ENCODE assay signal across 24 cellular contexts in genomic region chr10:47323636-47324299, GRCh38. TPM values are rescaled to one million over a fixed set of nuclear protein-coding genes. Genes with fewer than 3 reads are reported as not detected.
"Had no signal": no experiment of that assay in that cellular context is flagged by ENCODE, and none has a peak within 500 bp of the region (broad histone marks: within the 10 kb centered on the region; RNA-seq: fewer than 3 reads in every experiment).

No MANE protein-coding gene starts in this region.

- H3K27me3 ChIP-seq: gastrocnemius medialis, ovary, right lobe of liver had no signal

- H3K27ac ChIP-seq: coronary artery, gastrocnemius medialis, ovary, right lobe of liver had no signal

- H3K4me3 ChIP-seq: coronary artery, gastrocnemius medialis, ovary had no signal

- H3K36me3 Mint-ChIP-seq: activated naive CD4-positive, alpha-beta T cell treated with anti-CD3 and anti-CD28 coated beads, Interleukin-2, amount 10 ng/mL, durations not matched to agents 7 days and 5 days; brain; naive thymus-derived CD4-positive, alpha-beta T cell; T-cell had no signal

- H3K4me1 Mint-ChIP-seq: activated naive CD4-positive, alpha-beta T cell treated with anti-CD3 and anti-CD28 coated beads, Interleukin-2, amount 10 ng/mL, durations not matched to agents 7 days and 5 days; activated naive CD8-positive, alpha-beta T cell treated with anti-CD3 and anti-CD28 coated beads, Interleukin-2, amount 50 U/mL, for 24 hours; activated T-helper 17 cell treated with anti-CD3 and anti-CD28 coated beads, Interleukin-2, amount 50 U/mL, for 72 hours; central memory CD8-positive, alpha-beta T cell; naive thymus-derived CD4-positive, alpha-beta T cell; stimulated activated naive CD8-positive, alpha-beta T cell treated with anti-CD3 and anti-CD28 coated beads, Interleukin-15, amount 100 ng/mL, for 72 hours; T-cell had no signal

- H3K36me3 ChIP-seq: gastrocnemius medialis, ovary, right lobe of liver had no signal

- ATAC-seq: activated naive CD8-positive, alpha-beta T cell treated with anti-CD3 and anti-CD28 coated beads, Interleukin-2, amount 50 U/mL, for 24 hours; activated T-helper 17 cell treated with anti-CD3 and anti-CD28 coated beads, Interleukin-2, amount 50 U/mL, for 72 hours; gastrocnemius medialis; naive thymus-derived CD4-positive, alpha-beta T cell; right lobe of liver; SK-N-SH treated with all-trans-retinoic acid at 6 μM for 48 hours; stimulated activated naive CD8-positive, alpha-beta T cell treated with anti-CD3 and anti-CD28 coated beads, Interleukin-15, amount 100 ng/mL, for 72 hours; T-cell had no signal

- H3K27ac Mint-ChIP-seq: activated naive CD4-positive, alpha-beta T cell treated with anti-CD3 and anti-CD28 coated beads, Interleukin-2, amount 10 ng/mL, durations not matched to agents 7 days and 5 days; activated naive CD8-positive, alpha-beta T cell treated with anti-CD3 and anti-CD28 coated beads, Interleukin-2, amount 50 U/mL, for 24 hours; activated T-helper 17 cell treated with anti-CD3 and anti-CD28 coated beads, Interleukin-2, amount 50 U/mL, for 72 hours; naive thymus-derived CD4-positive, alpha-beta T cell; stimulated activated naive CD8-positive, alpha-beta T cell treated with anti-CD3 and anti-CD28 coated beads, Interleukin-15, amount 100 ng/mL, for 72 hours; T-cell had no signal

- H3K27me3 Mint-ChIP-seq: activated naive CD8-positive, alpha-beta T cell treated with anti-CD3 and anti-CD28 coated beads, Interleukin-2, amount 50 U/mL, for 24 hours had no signal

- H3K9me3 Mint-ChIP-seq: activated naive CD8-positive, alpha-beta T cell treated with anti-CD3 and anti-CD28 coated beads, Interleukin-2, amount 50 U/mL, for 24 hours; activated T-helper 17 cell treated with anti-CD3 and anti-CD28 coated beads, Interleukin-2, amount 50 U/mL, for 72 hours; central memory CD8-positive, alpha-beta T cell; T-cell had no signal

- H3K4me1 ChIP-seq: gastrocnemius medialis, right lobe of liver had no signal

- H3K4me3 Mint-ChIP-seq: activated naive CD4-positive, alpha-beta T cell treated with anti-CD3 and anti-CD28 coated beads, Interleukin-2, amount 10 ng/mL, durations not matched to agents 7 days and 5 days; activated naive CD8-positive, alpha-beta T cell treated with anti-CD3 and anti-CD28 coated beads, Interleukin-2, amount 50 U/mL, for 24 hours; activated T-helper 17 cell treated with anti-CD3 and anti-CD28 coated beads, Interleukin-2, amount 50 U/mL, for 72 hours; brain; central memory CD8-positive, alpha-beta T cell; naive thymus-derived CD4-positive, alpha-beta T cell; stimulated activated naive CD8-positive, alpha-beta T cell treated with anti-CD3 and anti-CD28 coated beads, Interleukin-15, amount 100 ng/mL, for 72 hours; T-cell had no signal

- DNase-seq: activated CD4-positive, alpha-beta T cell treated with anti-CD3 and anti-CD28 coated beads for 1 hour; activated CD4-positive, alpha-beta T cell treated with anti-CD3 and anti-CD28 coated beads, Interleukin-2, amount 50 U/mL, for 4 hours; activated naive CD4-positive, alpha-beta T cell treated with anti-CD3 and anti-CD28 coated beads, Interleukin-2, amount 10 ng/mL, durations not matched to agents 7 days and 5 days; activated naive CD8-positive, alpha-beta T cell treated with anti-CD3 and anti-CD28 coated beads, Interleukin-2, amount 50 U/mL, for 24 hours; erythroblast; gastrocnemius medialis; mesenchymal stem cell; naive thymus-derived CD4-positive, alpha-beta T cell; ovary; right lobe of liver; small intestine; stimulated activated CD4-positive, alpha-beta T cell treated with anti-CD3 and anti-CD28 coated beads, Interleukin-15, amount 100 ng/mL, for 24 hours; stimulated activated CD4-positive, alpha-beta T cell treated with anti-CD3 and anti-CD28 coated beads, Interleukin-4, amount 100 ng/mL, for 1 hour; stimulated activated naive CD8-positive, alpha-beta T cell treated with anti-CD3 and anti-CD28 coated beads, Interleukin-15, amount 100 ng/mL, for 72 hours; trophoblast cell had no signal

- H3K9me3 ChIP-seq: gastrocnemius medialis, ovary, right lobe of liver had no signal

RNA-seq across cellular contexts. Expression of gene GDF2, which starts 1.5 kb away (rescaled TPM):
- total RNA-seq: activated T-helper 17 cell treated with anti-CD3 and anti-CD28 coated beads, Interleukin-2, amount 50 U/mL, for 72 hours; gastrocnemius medialis; mucosa of gallbladder; naive thymus-derived CD4-positive, alpha-beta T cell; ovary; T-cell; temporal lobe had no signal
- polyA plus RNA-seq: naive thymus-derived CD4-positive, alpha-beta T cell; ovary; small intestine had no signal

RNA-seq across cellular contexts. Expression of gene GDF10, which starts 23.8 kb away (rescaled TPM):
- total RNA-seq: right lobe of liver had no signal

RNA-seq across cellular contexts. Expression of gene RBP3, which starts 24.4 kb away (rescaled TPM):
- total RNA-seq: activated T-helper 17 cell treated with anti-CD3 and anti-CD28 coated beads, Interleukin-2, amount 50 U/mL, for 72 hours; gastrocnemius medialis; liver; mucosa of gallbladder; naive thymus-derived CD4-positive, alpha-beta T cell; ovary; right lobe of liver; T-cell; temporal lobe had no signal
- polyA plus RNA-seq: liver; naive thymus-derived CD4-positive, alpha-beta T cell; ovary had no signal
